18 cellular contexts compared by ENCODE assay signal in the genomic region with DNA sequence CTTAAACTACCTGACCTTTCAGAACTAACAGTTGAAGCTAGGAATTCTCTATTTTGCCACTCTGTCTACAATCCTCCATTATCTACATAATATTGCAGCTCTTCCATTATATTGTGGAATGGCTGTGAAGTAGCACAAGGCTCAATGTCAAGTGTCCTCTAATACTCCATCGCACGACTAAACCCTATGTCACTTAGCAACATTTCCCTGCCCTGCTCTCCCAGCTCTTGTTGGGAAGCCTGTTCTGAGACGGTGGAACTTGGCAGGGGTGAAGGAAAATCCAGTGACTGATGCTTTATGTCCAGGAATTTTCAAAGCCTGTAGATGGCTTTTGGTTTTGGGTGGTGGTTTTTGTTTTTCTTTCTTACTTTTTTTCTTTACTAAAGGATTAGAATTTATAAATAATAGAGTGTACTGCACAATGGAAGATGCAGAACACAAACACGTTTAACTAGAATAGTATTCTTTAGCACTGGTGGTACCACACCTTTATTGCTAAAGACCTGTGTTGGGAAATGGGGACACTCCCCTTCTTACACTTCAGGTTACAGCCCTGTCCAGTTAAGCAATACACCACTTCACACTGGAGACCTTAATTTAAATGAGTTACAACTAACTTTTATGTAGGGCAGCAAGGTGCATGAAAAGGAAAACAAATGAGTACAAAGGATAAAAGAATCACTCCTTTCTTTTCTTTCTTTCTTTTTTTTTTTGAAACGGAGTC. TPM values are rescaled to one million over a fixed set of nuclear protein-coding genes. Genes with fewer than 3 reads are reported as not detected.
DNase-seq lines count a peak whose midpoint lies in the region; ATAC-seq and TF ChIP-seq lines count a peak whose summit lies in the region.
"Had no signal": no experiment of that assay in that cellular context is flagged by ENCODE, and none has a peak within 500 bp of the region (broad histone marks: within the 10 kb centered on the region; RNA-seq: fewer than 3 reads in every experiment).

No MANE protein-coding gene starts in this region.

- H3K4me3 ChIP-seq in HL-60 (replicated peaks; ENCODE audit: insufficient read depth, low read length) (no peak overlapping the region), PC-9 (no peak overlapping the region), esophagus (ENCODE audit: low read depth in 1 of 2, low read length in 2 of 2) (no peak overlapping the region), neutrophil (ENCODE audit: low read depth in 1 of 2, low read length in 1 of 2) (peak overlapping the region; percentile 31 to 46), psoas muscle (no peak overlapping the region), tibial artery (no peak overlapping the region)
- H3K4me3 ChIP-seq: GM23248 had no signal

- intact Hi-C loops in PC-9 (cut with micrococcal nuclease; ENCODE audit: unreplicated experiment), result no loop called here
- intact Hi-C loops in psoas muscle (cut with DNase I), result no loop called here
- intact Hi-C loops in tibial artery (cut with DNase I; ENCODE audit: low total_unique reads), result no loop called here

- no peaks in the 10 kb centered on the region for H3K9me2 ChIP-seq in PC-9 (ENCODE audit: insufficient read depth)

- no TSS peak for BruUV-seq in PC-9 (replicated peaks; lab: Mats Ljungman, UMichigan)

- peak overlapping the region; percentile 34; the same call in 1 of the 2 replicates for H3K4me2 ChIP-seq in PC-9

- DNase-seq in HL-60 (ENCODE audit: low read depth in 1 of 2, low spot score in 1 of 2) (peak; percentile 26 to 60), PC-9 (peak in 1 of 2 experiments; percentile 86), psoas muscle (no peak), tibial artery (no peak), GM03348 (ENCODE audit: low spot score) (no peak)
- no peak for DNase-seq in NK-92 treated with Interleukin-12 subunit alpha and Interleukin-12 subunit beta, amount 100 ng/mL, for 24 hours (lab: John Stamatoyannopoulos, UW)
- DNase-seq: AML-193, DMS53, GM23248, IMR-90, NCI-H1436 treated with DMSO at 0.1 percent for 48 hours, NCI-H2081, NCI-H446 treated with DMSO at 0.1 percent for 48 hours, NCI-H748 treated with DMSO at 0.1 percent for 48 hours, SIG-M5 had no signal

- 0 out of 2 replicates have a peak overlapping the region, but pooled peaks have one; percentile 13 for H3K27ac ChIP-seq in HL-60 (replicated peaks)
- H3K27ac ChIP-seq in PC-9, result no peak overlapping the region
- peak overlapping the region; percentile 35 to 77 for H3K27ac ChIP-seq in esophagus (ENCODE audit: low read depth in 2 of 2, low read length in 1 of 2)
- H3K27ac ChIP-seq in neutrophil, result peak overlapping the region; percentile 71
- H3K27ac ChIP-seq in psoas muscle, result no peak overlapping the region
- H3K27ac ChIP-seq in tibial artery, result no peak overlapping the region
- H3K27ac ChIP-seq: GM23248 had no signal

- H3F3A ChIP-seq in PC-9 (ENCODE audit: insufficient read depth, low read depth), result peaks cover 17% of the 10 kb centered on the region; the same call in 1 of the 2 replicates

- H3K9me3 ChIP-seq in PC-9 (ENCODE audit: insufficient read depth, low read depth), result no peaks in the 10 kb centered on the region
- no peaks in the 10 kb centered on the region for H3K9me3 ChIP-seq in esophagus (ENCODE audit: control insufficient read depth in 2 of 2, insufficient read depth in 1 of 2, low read depth in 1 of 2, low read length in 1 of 2)
- no peaks in the 10 kb centered on the region for H3K9me3 ChIP-seq in neutrophil
- no peaks in the 10 kb centered on the region for H3K9me3 ChIP-seq in psoas muscle
- H3K9me3 ChIP-seq in tibial artery, result no peaks in the 10 kb centered on the region

- no peaks in the 10 kb centered on the region for H3K36me3 ChIP-seq in PC-9 (ENCODE audit: low read depth)
- no peaks in the 10 kb centered on the region for H3K36me3 ChIP-seq in esophagus (ENCODE audit: control insufficient read depth in 2 of 2, insufficient read depth in 2 of 2, low read length in 1 of 2)
- H3K36me3 ChIP-seq in neutrophil, result no peaks in the 10 kb centered on the region
- H3K36me3 ChIP-seq in psoas muscle (ENCODE audit: insufficient read depth in 1 of 2, low read depth in 1 of 2), result no peaks in the 10 kb centered on the region
- no peaks in the 10 kb centered on the region for H3K36me3 ChIP-seq in tibial artery

- TF ChIP-seq CTCF in HL-60 (IDR thresholded peaks at IDR 0.05; ENCODE audit: insufficient read depth, low read length) (no peak), PC-9 (conservative IDR thresholded peaks at IDR 0.05) (no peak), neutrophil (IDR thresholded peaks at IDR 0.05) (no peak), psoas muscle (IDR thresholded peaks at IDR 0.05) (no peak), tibial artery (IDR thresholded peaks at IDR 0.05) (no peak)

- 52 to 62% methylated on average over 5 of the region's 5 CpGs for WGBS in esophagus, 2 donors
- 65 to 69% (median 68%) methylated on average over 5 of the region's 5 CpGs for WGBS in psoas muscle, 3 donors

- CTCF ChIA-PET in PC-9 (lab: Charles Lee), result no interaction called here

- no peak overlapping the region for H2AFZ ChIP-seq in PC-9
- H2AFZ ChIP-seq: GM23248 had no signal

- no peaks in the 10 kb centered on the region for H3K27me3 ChIP-seq in HL-60 (ENCODE audit: insufficient read depth, poor library complexity, severe bottlenecking)
- no peaks in the 10 kb centered on the region for H3K27me3 ChIP-seq in PC-9 (ENCODE audit: insufficient read depth, low read depth)
- H3K27me3 ChIP-seq in esophagus (ENCODE audit: control insufficient read depth in 1 of 2, insufficient read depth in 2 of 2, low read length in 2 of 2), result no peaks in the 10 kb centered on the region
- H3K27me3 ChIP-seq in neutrophil, result no peaks in the 10 kb centered on the region
- no peaks in the 10 kb centered on the region for H3K27me3 ChIP-seq in psoas muscle (ENCODE audit: insufficient read depth in 3 of 3, low read length in 2 of 3)
- no peaks in the 10 kb centered on the region for H3K27me3 ChIP-seq in tibial artery

- H3K4me1 ChIP-seq in PC-9 (replicated peaks; ENCODE audit: insufficient read depth), result peaks cover 12% of the 10 kb centered on the region
- H3K4me1 ChIP-seq in esophagus (ENCODE audit: control insufficient read depth in 2 of 2, insufficient read depth in 2 of 2, low read length in 1 of 2), result peaks cover 0 to 7% of the 10 kb centered on the region in 2 donors
- H3K4me1 ChIP-seq in neutrophil (ENCODE audit: control insufficient read depth in 1 of 2, insufficient read depth in 1 of 2, low read depth in 1 of 2, low read length in 1 of 2), result peaks cover 60 to 63% of the 10 kb centered on the region in 2 experiments
- H3K4me1 ChIP-seq in psoas muscle, result no peaks in the 10 kb centered on the region
- no peaks in the 10 kb centered on the region for H3K4me1 ChIP-seq in tibial artery

- H3K79me2 ChIP-seq in PC-9 (ENCODE audit: low read depth), result no peaks in the 10 kb centered on the region

- no peak for ATAC-seq in psoas muscle
- ATAC-seq: HCT116 had no signal

- POLR2A ChIA-PET in PC-9 (lab: Charles Lee; ENCODE audit: unreplicated experiment), result no interaction called here

- H4K20me1 ChIP-seq in PC-9 (ENCODE audit: insufficient read depth), result no peaks in the 10 kb centered on the region

RNA-seq across cellular contexts. Expression of a gene that starts 20.7 kb away (rescaled TPM):
- total RNA-seq in PC-9 (2021) (40.1 and 46.4 TPM in 2 replicates), psoas muscle (10 to 100 TPM; 19.2 to 46.6 (median 42.8) TPM)
- polyA plus RNA-seq in esophagus (10 to 100 TPM; 23.1 to 52.4 TPM), psoas muscle (10 to 100 TPM; 23.0 to 73.1 (median 31.7) TPM)

RNA-seq across cellular contexts. Expression of a gene that starts 38.6 kb away (rescaled TPM):
- 34.0 and 36.8 TPM in 2 replicates for total RNA-seq in PC-9 (2021)
- polyA plus RNA-seq in esophagus, result 1 to 10 TPM; 5.5 to 6.6 TPM
- total RNA-seq in psoas muscle, result 10 to 100 TPM in 1 of 4 donors, 1 to 10 TPM in 3; 4.7 to 11.6 (median 5.6) TPM
- 1 to 10 TPM; 2.2 to 6.9 (median 3.1) TPM for polyA plus RNA-seq in psoas muscle

Comparison
In these comparisons a context has a peak if more than half of its experiments do, and no peak if none do; other contexts are left out.
1. DNase-seq: peak in HL-60 (2 of 2); none in NK-92 treated with Interleukin-12 subunit alpha and Interleukin-12 subunit beta, amount 100 ng/mL, for 24 hours (single experiment), psoas muscle (0 of 2), tibial artery (0 of 2) and GM03348 (single experiment).
2. H3K27ac ChIP-seq: peak in HL-60 (single experiment), esophagus (2 of 2) and neutrophil (single experiment); none in PC-9 (single experiment), psoas muscle (single experiment) and tibial artery (0 of 2).
3. H3K4me3 ChIP-seq: peak in neutrophil (2 of 2); none in HL-60 (single experiment), PC-9 (single experiment), esophagus (0 of 2), psoas muscle (single experiment) and tibial artery (0 of 2).